In genomic region chr14:34219661-34220060, GRCh38 we compare ENCODE assay signal across 18 cellular contexts.
A peak's percentile ranks its signal among the peaks of the same experiment; 100 is the strongest.
DNase-seq lines count a peak whose midpoint lies in the region; ATAC-seq and TF ChIP-seq lines count a peak whose summit lies in the region.
"Had no signal": no experiment of that assay in that cellular context is flagged by ENCODE, and none has a peak within 500 bp of the region (broad histone marks: within the 10 kb centered on the region; RNA-seq: fewer than 3 reads in every experiment).

No MANE protein-coding gene starts in this region.

- H3K4me1 ChIP-seq in mammary epithelial cell (ENCODE audit: insufficient read depth, low read length), result peaks cover 24% of the 10 kb centered on the region
- peaks cover 4 to 55% (median 33%) of the 10 kb centered on the region in 4 donors for H3K4me1 ChIP-seq in esophagus muscularis mucosa
- peaks cover 2% of the 10 kb centered on the region for H3K4me1 ChIP-seq in mesendoderm (ENCODE audit: control insufficient read depth, low read depth, low read length)
- peaks cover 2 to 3% of the 10 kb centered on the region in 2 donors for H3K4me1 ChIP-seq in aorta (ENCODE audit: control insufficient read depth in 1 of 2, insufficient read depth in 2 of 2, low read length in 2 of 2)
- H3K4me1 ChIP-seq: BE2C had no signal

- H3K9me3 ChIP-seq in mammary epithelial cell (replicated peaks; ENCODE audit: insufficient read depth, low read length), result no peaks in the 10 kb centered on the region
- H3K9me3 ChIP-seq in esophagus muscularis mucosa, result no peaks in the 10 kb centered on the region
- H3K9me3 ChIP-seq in aorta (ENCODE audit: control insufficient read depth, low read length), result no peaks in the 10 kb centered on the region
- H3K9me3 ChIP-seq: BE2C had no signal

- in situ Hi-C loops in mammary epithelial cell (cut with MboI; ENCODE audit: low sequenced_read_pairs in 2 of 2), result loop anchor here in 1 of 2 donors (10.0 kb wide), 1 partner anchor 375 kb away; no protein-coding TSS in a partner anchor

- H3K23ac ChIP-seq in mesendoderm (ENCODE audit: low read length), result no peak overlapping the region

- 38% methylated on average over 5 of the region's 5 CpGs for WGBS in mammary epithelial cell (ENCODE audit: low coverage, missing lambda C conversion rate)
- 85% methylated on average over 5 of the region's 5 CpGs for WGBS in esophagus muscularis mucosa
- WGBS in mesendoderm (ENCODE audit: extremely low coverage, insufficient coverage, low lambda C conversion rate), result no CpG with 5 or more reads among the region's 5 CpGs
- WGBS in aorta, 2 donors, result 88% methylated on average over 5 of the region's 5 CpGs

- H3K18ac ChIP-seq in mesendoderm (ENCODE audit: low read length), result no peak overlapping the region

- POLR2A ChIA-PET in MCF 10A (lab: Yijun Ruan, JAX), result interaction anchor here (1.5 kb wide), 1 partner anchor 18 kb away, joined by 3 read pairs; no protein-coding TSS in a partner anchor

- H3K9me3 Mint-ChIP-seq in MCF 10A (ENCODE audit: unreplicated experiment), result no peaks in the 10 kb centered on the region

- no peak overlapping the region for H3K56ac ChIP-seq in mesendoderm (ENCODE audit: low read length)

- no peak overlapping the region for H2BK15ac ChIP-seq in mesendoderm (replicated peaks; ENCODE audit: low read depth)

- H3K36me3 ChIP-seq in mammary epithelial cell (ENCODE audit: insufficient read depth, low read length) (no peaks in the 10 kb centered on the region), esophagus muscularis mucosa (no peaks in the 10 kb centered on the region), mesendoderm (ENCODE audit: control insufficient read depth, insufficient read depth, low read length) (no peaks in the 10 kb centered on the region), aorta (ENCODE audit: control insufficient read depth in 1 of 2, insufficient read depth in 2 of 2, low read length in 1 of 2) (no peaks in the 10 kb centered on the region)
- H3K36me3 ChIP-seq: BE2C had no signal

- CTCF ChIA-PET in mammary epithelial cell (lab: Charles Lee; ENCODE audit: low non-redundant PET), result no interaction called here
- CTCF ChIA-PET in MCF 10A (lab: Yijun Ruan, JAX), result interaction anchor here (0.6 to 2.1 kb wide), 6 partner anchors 9 to 1644 kb away, joined by 3 to 7 read pairs (median 4); no protein-coding TSS in a partner anchor

- no peak for TF ChIP-seq POLR2A in esophagus muscularis mucosa (IDR thresholded peaks at IDR 0.05; ENCODE audit: low read depth)

- ATAC-seq in aorta (ENCODE audit: low FRiP score) (no peak), HG03280 (IDR thresholded peaks at IDR 0.05; ENCODE audit: unreplicated experiment) (no peak)
- ATAC-seq: GM12878, K562 had no signal

- dilution Hi-C loops in mammary epithelial cell (cut with HindIII; ENCODE audit: low sequenced_read_pairs), result no loop called here

- no peak for TF ChIP-seq EP300 in esophagus muscularis mucosa (IDR thresholded peaks at IDR 0.05)

- no peaks in the 10 kb centered on the region for H3K79me1 ChIP-seq in mesendoderm (ENCODE audit: low read length)

- peak overlapping the region; percentile 34 for H3K4me2 ChIP-seq in mammary epithelial cell (ENCODE audit: insufficient read depth, low read depth, low read length)
- no peak overlapping the region for H3K4me2 ChIP-seq in mesendoderm (ENCODE audit: low read length)

- no peaks in the 10 kb centered on the region for H3K27me3 ChIP-seq in mammary epithelial cell (ENCODE audit: insufficient read depth, low read length)
- H3K27me3 ChIP-seq in esophagus muscularis mucosa, result no peaks in the 10 kb centered on the region
- no peaks in the 10 kb centered on the region for H3K27me3 ChIP-seq in mesendoderm (ENCODE audit: insufficient read depth, low read length, poor library complexity)
- no peaks in the 10 kb centered on the region for H3K27me3 ChIP-seq in aorta (ENCODE audit: control insufficient read depth in 1 of 2, insufficient read depth in 2 of 2, low read length in 1 of 2)

- peak; percentile 56 for DNase-seq in mammary epithelial cell
- DNase-seq in MCF 10A (ENCODE audit: unreplicated experiment), result no peak
- DNase-seq in esophagus muscularis mucosa (ENCODE audit: extremely low spot score), result no peak
- DNase-seq in mesendoderm, result peak; percentile 53
- no peak for DNase-seq in aorta
- no peak for DNase-seq in coronary artery (ENCODE audit: low spot score)
- no peak for DNase-seq in NCI-H2171 (lab: John Stamatoyannopoulos, UW)
- DNase-seq: 8988T; BE2C; CD4-positive, CD25-positive, alpha-beta regulatory T cell; COR-L47; DMS 273 treated with DMSO at 0.1 percent for 48 hours; NCI-H1694; NCI-H345; NCI-H526 had no signal

- H3K36me3 Mint-ChIP-seq in MCF 10A (ENCODE audit: insufficient read depth, unreplicated experiment), result peaks cover 5% of the 10 kb centered on the region
- H3K36me3 Mint-ChIP-seq: CD4-positive, CD25-positive, alpha-beta regulatory T cell had no signal

- H3K4me1 Mint-ChIP-seq in MCF 10A (ENCODE audit: insufficient read depth, unreplicated experiment), result no peaks in the 10 kb centered on the region

- H3K79me2 ChIP-seq in mammary epithelial cell (ENCODE audit: insufficient read depth, low read length), result no peaks in the 10 kb centered on the region
- H3K79me2 ChIP-seq in mesendoderm (ENCODE audit: control insufficient read depth, insufficient read depth, low read length), result no peaks in the 10 kb centered on the region

- H3K9ac ChIP-seq in mammary epithelial cell (ENCODE audit: insufficient read depth, low read length), result no peak overlapping the region
- no peak overlapping the region for H3K9ac ChIP-seq in mesendoderm (ENCODE audit: low read length)

- no peaks in the 10 kb centered on the region for H3K27me3 Mint-ChIP-seq in MCF 10A (ENCODE audit: insufficient read depth, unreplicated experiment)
- H3K27me3 Mint-ChIP-seq: CD4-positive, CD25-positive, alpha-beta regulatory T cell had no signal

- intact Hi-C loops in mammary epithelial cell (cut with micrococcal nuclease) (loop anchor here (1.0 to 10.0 kb wide), 2 partner anchors 106 to 285 kb away; no protein-coding TSS in a partner anchor), MCF 10A (cut with micrococcal nuclease) (no loop called here), esophagus muscularis mucosa (cut with DNase I) (loop anchor here (10.0 kb wide), 1 partner anchor 125 kb away; no protein-coding TSS in a partner anchor), aorta (cut with DNase I) (no loop called here)

- no peak overlapping the region for H3K4me3 ChIP-seq in mammary epithelial cell (replicated peaks in 1 of 3; ENCODE audit: insufficient read depth in 1 of 3, low read depth in 2 of 3, low read length in 3 of 3)
- no peak overlapping the region for H3K4me3 ChIP-seq in esophagus muscularis mucosa
- H3K4me3 ChIP-seq in mesendoderm (ENCODE audit: low read length), result no peak overlapping the region
- no peak overlapping the region for H3K4me3 ChIP-seq in aorta (ENCODE audit: low read length in 2 of 2)
- no peak overlapping the region for H3K4me3 ChIP-seq in coronary artery
- H3K4me3 ChIP-seq: GM12878, K562 had no signal

- BruUV-seq in mammary epithelial cell (replicated peaks; lab: Mats Ljungman, UMichigan) (no TSS peak), MCF 10A (replicated peaks; lab: Mats Ljungman, UMichigan) (no TSS peak)

- no peaks in the 10 kb centered on the region for H4K20me1 ChIP-seq in mammary epithelial cell (ENCODE audit: insufficient read depth, low read length)

- H2BK120ac ChIP-seq in mesendoderm (ENCODE audit: low read depth, low read length), result no peak overlapping the region

- no peak overlapping the region for H4K5ac ChIP-seq in mesendoderm (ENCODE audit: low read length)

- H2AK5ac ChIP-seq in mesendoderm (ENCODE audit: low read length), result no peak overlapping the region

- H3K4me3 Mint-ChIP-seq in MCF 10A (ENCODE audit: unreplicated experiment), result no peak overlapping the region
- H3K4me3 Mint-ChIP-seq: CD4-positive, CD25-positive, alpha-beta regulatory T cell had no signal

- peak overlapping the region; percentile 74 for H2AFZ ChIP-seq in mammary epithelial cell (ENCODE audit: low read depth, low read length)

- no peak overlapping the region for H3K27ac Mint-ChIP-seq in MCF 10A (ENCODE audit: low read depth, unreplicated experiment)
- H3K27ac Mint-ChIP-seq: CD4-positive, CD25-positive, alpha-beta regulatory T cell had no signal

- H3K27ac ChIP-seq in mammary epithelial cell (ENCODE audit: insufficient read depth, low read depth, low read length) (peak overlapping the region; percentile 47), esophagus muscularis mucosa (replicated peaks in 1 of 4) (peak overlapping the region in 3 of 4 donors; percentile 75 to 77 (median 75)), mesendoderm (ENCODE audit: low read depth, low read length) (no peak overlapping the region), aorta (ENCODE audit: low read depth in 1 of 2, low read length in 2 of 2) (no peak overlapping the region), coronary artery (no peak overlapping the region)

- no peak overlapping the region for H4K8ac ChIP-seq in mesendoderm (ENCODE audit: low read depth, low read length)

- no peak overlapping the region for H3K4ac ChIP-seq in mesendoderm (ENCODE audit: low read depth, low read length)

- H2BK5ac ChIP-seq in mesendoderm (ENCODE audit: low read length), result no peak overlapping the region

- TF ChIP-seq CTCF in mammary epithelial cell (conservative IDR thresholded peaks at IDR 0.05 in 1 of 2, IDR thresholded peaks at IDR 0.05 in 1 of 2; ENCODE audit: extremely low read depth in 1 of 2, insufficient read depth in 1 of 2, low read depth in 1 of 2, low read length in 2 of 2) (no peak), MCF 10A (IDR thresholded peaks at IDR 0.05; ENCODE audit: unreplicated experiment) (no peak), esophagus muscularis mucosa (IDR thresholded peaks at IDR 0.05) (no peak), coronary artery (IDR thresholded peaks at IDR 0.05) (no peak)

Comparison
In these comparisons a context has a peak if more than half of its experiments do, and no peak if none do; other contexts are left out.
1. DNase-seq: peak in mammary epithelial cell (single experiment) and mesendoderm (single experiment); none in MCF 10A (single experiment), esophagus muscularis mucosa (single experiment), aorta (0 of 2), coronary artery (single experiment) and NCI-H2171 (single experiment).
2. intact Hi-C loops: an anchor here in mammary epithelial cell (1.0 to 10.0 kb wide) and esophagus muscularis mucosa (10.0 kb wide); none called in MCF 10A and aorta.
3. H3K27ac ChIP-seq: peak in mammary epithelial cell (single experiment) and esophagus muscularis mucosa (3 of 4); none in mesendoderm (single experiment), aorta (0 of 2) and coronary artery (0 of 2).